Comparison of ENCODE assay signal across 17 cellular contexts in the genomic region with DNA sequence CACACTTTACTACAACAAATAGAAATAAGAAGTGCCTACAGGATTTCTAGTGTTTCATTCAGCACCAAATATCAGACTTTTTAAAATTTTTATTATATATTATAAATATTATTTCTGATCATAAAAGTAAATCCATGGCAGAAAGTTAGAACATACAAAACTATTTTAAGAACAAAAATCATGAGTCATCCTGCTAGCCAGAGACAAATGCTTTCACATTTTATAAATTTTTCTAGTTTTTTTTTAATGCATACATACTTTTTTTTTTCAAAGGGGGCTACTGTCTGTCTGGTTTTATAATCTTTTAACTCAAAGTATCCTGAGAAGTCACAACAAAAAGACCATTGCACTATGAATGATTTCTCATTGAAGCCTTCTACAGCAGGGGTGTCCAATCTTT.
DNase-seq lines count a peak whose midpoint lies in the region; ATAC-seq, FAIRE-seq and TF ChIP-seq lines count a peak whose summit lies in the region.
"Had no signal": no experiment of that assay in that cellular context is flagged by ENCODE, and none has a peak within 500 bp of the region (broad histone marks: within the 10 kb centered on the region; RNA-seq: fewer than 3 reads in every experiment).

No MANE protein-coding gene starts in this region.

- no peaks in the 10 kb centered on the region for H4K20me1 ChIP-seq in endothelial cell of umbilical vein (replicated peaks; ENCODE audit: control insufficient read depth, extremely low read depth, insufficient read depth, low read length)
- no peaks in the 10 kb centered on the region for H4K20me1 ChIP-seq in osteoblast (ENCODE audit: insufficient read depth, low read length)

- H3K4me2 ChIP-seq in endothelial cell of umbilical vein (ENCODE audit: insufficient read depth, low read length) (no peak overlapping the region), osteoblast (ENCODE audit: insufficient read depth, low read length) (peak overlapping the region; percentile 28)

- DNase-seq in AG04450 (ENCODE audit: low read depth, low spot score) = no peak
- DNase-seq in OCI-M1 (lab: John Stamatoyannopoulos, UW) = peak; percentile 62
- no peak for DNase-seq in endothelial cell of umbilical vein (ENCODE audit: low read depth, low spot score)
- no peak for DNase-seq in osteoblast (ENCODE audit: insufficient read length, low spot score, missing footprints)
- DNase-seq in esophagus muscularis mucosa (ENCODE audit: extremely low spot score) = no peak
- DNase-seq in NOMO-1 treated with DMSO at 0.1 percent for 48 hours (lab: John Stamatoyannopoulos, UW; ENCODE audit: unreplicated experiment) = no peak
- DNase-seq: activated CD4-positive, alpha-beta T cell treated with anti-CD3 and anti-CD28 coated beads, Interleukin-2, amount 50 U/mL, for 4 hours; activated naive CD4-positive, alpha-beta T cell treated with Interleukin-2 at 50 U/mL for 16 hours; NCI-H1092; NCI-H2081 treated with DMSO at 0.1 percent for 48 hours; NCI-H524; WERI-Rb-1 had no signal

- H3K27me3 ChIP-seq in AG04450 (ENCODE audit: control insufficient read depth, insufficient read depth, low read length) (no peaks in the 10 kb centered on the region), endothelial cell of umbilical vein (ENCODE audit: control insufficient read depth in 2 of 2, insufficient read depth in 2 of 2, low read length in 2 of 2) (no peaks in the 10 kb centered on the region), osteoblast (ENCODE audit: insufficient read depth, low read length) (no peaks in the 10 kb centered on the region), esophagus muscularis mucosa (no peaks in the 10 kb centered on the region)

- H3K4me3 ChIP-seq in AG04450 (ENCODE audit: low read depth, low read length) (no peak overlapping the region), endothelial cell of umbilical vein (replicated peaks in 1 of 3; ENCODE audit: insufficient read depth in 1 of 3, low read depth in 1 of 3, low read length in 3 of 3) (no peak overlapping the region), osteoblast (ENCODE audit: insufficient read depth, low read length) (no peak overlapping the region), esophagus muscularis mucosa (no peak overlapping the region)
- H3K4me3 ChIP-seq: lung, thoracic aorta had no signal

- dilution Hi-C loops in endothelial cell of umbilical vein (cut with MboI; ENCODE audit: extremely low pct_ligation_motif_present, low sequenced_read_pairs) = no loop called here

- no peak for FAIRE-seq in endothelial cell of umbilical vein (lab: Jason Lieb, UNC)

- H3K9me1 ChIP-seq in endothelial cell of umbilical vein (replicated peaks; ENCODE audit: control insufficient read depth, extremely low read depth, insufficient read depth, low read length) = no peaks in the 10 kb centered on the region

- H3K4me1 ChIP-seq in endothelial cell of umbilical vein (ENCODE audit: control insufficient read depth, extremely low read depth, insufficient read depth, low read length) (peaks cover 13% of the 10 kb centered on the region), osteoblast (ENCODE audit: insufficient read depth, low read length) (peaks cover 66% of the 10 kb centered on the region), esophagus muscularis mucosa (peaks cover 4 to 61% (median 61%) of the 10 kb centered on the region in 4 donors)

- intact Hi-C loops in endothelial cell of umbilical vein (cut with micrococcal nuclease) = no loop called here
- intact Hi-C loops in esophagus muscularis mucosa (cut with DNase I) = no loop called here

- TF ChIP-seq EP300 in esophagus muscularis mucosa (IDR thresholded peaks at IDR 0.05) = no peak

- no peaks in the 10 kb centered on the region for H3K79me2 ChIP-seq in endothelial cell of umbilical vein (ENCODE audit: control insufficient read depth, insufficient read depth, low read length)
- peaks cover 97% of the 10 kb centered on the region for H3K79me2 ChIP-seq in osteoblast (ENCODE audit: insufficient read depth, low read length)

- CTCF ChIA-PET in AG04450 (lab: Charles Lee) (no interaction called here), endothelial cell of umbilical vein (lab: Charles Lee) (no interaction called here)

- no peak overlapping the region for H3K9ac ChIP-seq in endothelial cell of umbilical vein (replicated peaks; ENCODE audit: extremely low read depth, insufficient read depth, low read length)

- no TSS peak for BruUV-seq in endothelial cell of umbilical vein (replicated peaks; lab: Mats Ljungman, UMichigan)

- ATAC-seq in GM19452 (IDR thresholded peaks at IDR 0.05; ENCODE audit: unreplicated experiment) (no peak), HG02642 (IDR thresholded peaks at IDR 0.05; ENCODE audit: poor library complexity, unreplicated experiment) (no peak)
- ATAC-seq: natural killer cell treated with Interleukin-12 subunit alpha and Interleukin-12 subunit beta and Interleukin-15 and Interleukin-18, amount 100 ng/mL, for 72 hours had no signal

- POLR2A ChIA-PET in AG04450 (lab: Yijun Ruan, JAX) = no interaction called here
- POLR2A ChIA-PET in endothelial cell of umbilical vein (lab: Charles Lee) = no interaction called here

- TF ChIP-seq POLR2A in endothelial cell of umbilical vein (IDR thresholded peaks at IDR 0.05; ENCODE audit: low read depth, low read length) = no peak
- TF ChIP-seq POLR2A in esophagus muscularis mucosa (IDR thresholded peaks at IDR 0.05; ENCODE audit: low read depth) = no peak

- peak overlapping the region; percentile 11 for H3K27ac ChIP-seq in AG04450 (ENCODE audit: low read depth, low read length)
- H3K27ac ChIP-seq in endothelial cell of umbilical vein (ENCODE audit: insufficient read depth, low read depth, low read length) = no peak overlapping the region
- H3K27ac ChIP-seq in osteoblast (ENCODE audit: low read depth, low read length) = peak overlapping the region; percentile 76
- no peak overlapping the region for H3K27ac ChIP-seq in esophagus muscularis mucosa (replicated peaks in 1 of 4)
- H3K27ac ChIP-seq: WERI-Rb-1 had no signal

- H3K36me3 ChIP-seq in endothelial cell of umbilical vein (ENCODE audit: control insufficient read depth in 2 of 2, extremely low read depth in 1 of 2, insufficient read depth in 2 of 2, low read length in 2 of 2) (no peaks in the 10 kb centered on the region), osteoblast (ENCODE audit: insufficient read depth, low read length) (no peaks in the 10 kb centered on the region), esophagus muscularis mucosa (no peaks in the 10 kb centered on the region)
- H3K36me3 ChIP-seq: thoracic aorta, WERI-Rb-1 had no signal

- no peak for TF ChIP-seq CTCF in AG04450 (IDR thresholded peaks at IDR 0.05; ENCODE audit: low read depth, low read length)
- TF ChIP-seq CTCF in endothelial cell of umbilical vein (IDR thresholded peaks at IDR 0.05; ENCODE audit: extremely low read depth in 1 of 2, insufficient read depth in 1 of 2, low read depth in 1 of 2, low read length in 2 of 2) = no peak
- no peak for TF ChIP-seq CTCF in osteoblast (IDR thresholded peaks at IDR 0.05; ENCODE audit: extremely low read depth, low read depth, low read length)
- TF ChIP-seq CTCF in esophagus muscularis mucosa (IDR thresholded peaks at IDR 0.05) = no peak

- H2AFZ ChIP-seq in endothelial cell of umbilical vein (ENCODE audit: low read depth, low read length) = no peak overlapping the region
- H2AFZ ChIP-seq in osteoblast (ENCODE audit: low read length) = no peak overlapping the region

- H3K9me3 ChIP-seq in AG04450 (ENCODE audit: control insufficient read depth, insufficient read depth, low read length) (no peaks in the 10 kb centered on the region), endothelial cell of umbilical vein (replicated peaks; ENCODE audit: control insufficient read depth, insufficient read depth, low read length) (no peaks in the 10 kb centered on the region), osteoblast (ENCODE audit: low read depth, low read length) (no peaks in the 10 kb centered on the region), esophagus muscularis mucosa (no peaks in the 10 kb centered on the region)
- H3K9me3 ChIP-seq: thoracic aorta had no signal

TF ChIP-seq in endothelial cell of umbilical vein, 7 proteins besides CTCF, POLR2A, EP300 and RAD21:
- TF ChIP-seq FOS (IDR thresholded peaks at IDR 0.05; ENCODE audit: borderline replicate concordance, insufficient read depth, low read length) = peak; percentile 14
- TF ChIP-seq POLR2AphosphoS5 (IDR thresholded peaks at IDR 0.05; ENCODE audit: insufficient read depth, low read depth, low read length) = no peak

Comparison
In these comparisons a context has a peak if more than half of its experiments do, and no peak if none do; other contexts are left out.
1. H3K27ac ChIP-seq: peak in AG04450 (single experiment) and osteoblast (single experiment); none in endothelial cell of umbilical vein (single experiment) and esophagus muscularis mucosa (0 of 4).